1 cellular context compared by ENCODE assay signal in the genomic region with DNA sequence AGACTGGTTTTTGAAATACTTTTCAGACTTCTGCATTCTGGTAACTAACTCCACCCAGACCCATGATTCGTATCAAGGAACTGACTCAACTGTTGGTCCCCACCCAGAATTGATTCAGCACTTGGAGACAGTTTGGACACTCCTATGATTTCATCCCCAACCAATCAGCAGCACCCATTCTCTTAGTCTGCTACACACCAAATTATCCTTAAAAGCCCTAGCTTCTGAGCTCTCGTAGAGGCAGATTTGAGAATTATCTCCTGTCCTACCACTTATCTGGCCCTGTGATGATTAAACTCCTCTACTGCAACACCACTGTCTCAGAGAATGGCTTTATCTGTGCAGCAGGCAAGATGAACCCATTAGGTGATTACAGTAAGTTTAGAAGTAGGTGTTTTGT.
TF ChIP-seq lines count a peak whose summit lies in the region.

No MANE protein-coding gene starts in this region.

TF ChIP-seq in K562, 482 proteins besides CTCF, POLR2A, EP300 and RAD21 (continued from another document and continues in another):
- TF ChIP-seq HCFC1 (IDR thresholded peaks at IDR 0.05; ENCODE audit: low read depth, low read length) (no peak), SMAD1 (IDR thresholded peaks at IDR 0.05; ENCODE audit: low read depth, low read length, partially characterized antibody) (no peak), KAT7 (CRISPR knock-in tag; IDR thresholded peaks at IDR 0.05; ENCODE audit: borderline replicate concordance) (no peak), CHD7 (IDR thresholded peaks at IDR 0.05; ENCODE audit: low read depth, low read length) (no peak), PRDM10 (IDR thresholded peaks at IDR 0.05; ENCODE audit: partially characterized antibody) (no peak), NFIC (IDR thresholded peaks at IDR 0.05) (peak; percentile 43; the same call in 1 of the 2 replicates), ZNF436 (CRISPR knock-in tag; IDR thresholded peaks at IDR 0.05) (no peak), FOXP4 (CRISPR knock-in tag; IDR thresholded peaks at IDR 0.05; ENCODE audit: borderline replicate concordance) (no peak), GATAD2B (IDR thresholded peaks at IDR 0.05; ENCODE audit: borderline replicate concordance) (no peak), ZFPM2 (CRISPR knock-in tag; IDR thresholded peaks at IDR 0.05) (no peak), ZNF121 (CRISPR knock-in tag; conservative IDR thresholded peaks at IDR 0.05) (no peak), XRCC4 (IDR thresholded peaks at IDR 0.05; ENCODE audit: extremely low read depth, insufficient read depth, insufficient read length) (no peak), RBM17 (IDR thresholded peaks at IDR 0.05; ENCODE audit: borderline replicate concordance, low read depth, low read length) (no peak), SMC3 (conservative IDR thresholded peaks at IDR 0.05; ENCODE audit: insufficient read depth, low read depth, low read length) (no peak), CBX5 (IDR thresholded peaks at IDR 0.05; ENCODE audit: borderline replicate concordance, low read depth) (0 out of 2 replicates have a peak, but pooled peaks have one; percentile 62), PCBP1 (IDR thresholded peaks at IDR 0.05; ENCODE audit: low read depth, low read length, poor library complexity, severe bottlenecking) (no peak), CBFA2T2 (conservative IDR thresholded peaks at IDR 0.05) (peak; percentile 55; the same call in 1 of the 2 replicates), CBFA2T3 (IDR thresholded peaks at IDR 0.05) (peak; percentile 76), ZNF23 (CRISPR knock-in tag; IDR thresholded peaks at IDR 0.05) (no peak), HES1 (IDR thresholded peaks at IDR 0.05; ENCODE audit: low read depth) (no peak), MEF2A (IDR thresholded peaks at IDR 0.05; ENCODE audit: control insufficient read depth, low read depth, low read length) (no peak), BRCA1 (IDR thresholded peaks at IDR 0.05) (no peak), BRCA1 (CRISPR knock-in tag; IDR thresholded peaks at IDR 0.05) (no peak), ZBTB11 (CRISPR knock-in tag; IDR thresholded peaks at IDR 0.05) (no peak), HDAC2 (IDR thresholded peaks at IDR 0.05) (no peak), ATF7 (IDR thresholded peaks at IDR 0.05) (peak; percentile 50; the same call in 1 of the 2 replicates), ZNF134 (CRISPR knock-in tag; conservative IDR thresholded peaks at IDR 0.05) (no peak)
- TF ChIP-seq, protein P1, sequence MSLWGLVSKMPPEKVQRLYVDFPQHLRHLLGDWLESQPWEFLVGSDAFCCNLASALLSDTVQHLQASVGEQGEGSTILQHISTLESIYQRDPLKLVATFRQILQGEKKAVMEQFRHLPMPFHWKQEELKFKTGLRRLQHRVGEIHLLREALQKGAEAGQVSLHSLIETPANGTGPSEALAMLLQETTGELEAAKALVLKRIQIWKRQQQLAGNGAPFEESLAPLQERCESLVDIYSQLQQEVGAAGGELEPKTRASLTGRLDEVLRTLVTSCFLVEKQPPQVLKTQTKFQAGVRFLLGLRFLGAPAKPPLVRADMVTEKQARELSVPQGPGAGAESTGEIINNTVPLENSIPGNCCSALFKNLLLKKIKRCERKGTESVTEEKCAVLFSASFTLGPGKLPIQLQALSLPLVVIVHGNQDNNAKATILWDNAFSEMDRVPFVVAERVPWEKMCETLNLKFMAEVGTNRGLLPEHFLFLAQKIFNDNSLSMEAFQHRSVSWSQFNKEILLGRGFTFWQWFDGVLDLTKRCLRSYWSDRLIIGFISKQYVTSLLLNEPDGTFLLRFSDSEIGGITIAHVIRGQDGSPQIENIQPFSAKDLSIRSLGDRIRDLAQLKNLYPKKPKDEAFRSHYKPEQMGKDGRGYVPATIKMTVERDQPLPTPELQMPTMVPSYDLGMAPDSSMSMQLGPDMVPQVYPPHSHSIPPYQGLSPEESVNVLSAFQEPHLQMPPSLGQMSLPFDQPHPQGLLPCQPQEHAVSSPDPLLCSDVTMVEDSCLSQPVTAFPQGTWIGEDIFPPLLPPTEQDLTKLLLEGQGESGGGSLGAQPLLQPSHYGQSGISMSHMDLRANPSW (CRISPR knock-in tag; IDR thresholded peaks at IDR 0.05), result no peak
